Comparison of ENCODE assay signal across 24 cellular contexts in genomic region chr11:81970886-81971285, GRCh38.
"Had no signal": no experiment of that assay in that cellular context is flagged by ENCODE, and none has a peak within 500 bp of the region (broad histone marks: within the 10 kb centered on the region; RNA-seq: fewer than 3 reads in every experiment).

No MANE protein-coding gene starts in this region.

- H3K27me3 ChIP-seq: foreskin keratinocyte, pancreas, right atrium auricular region had no signal

- ATAC-seq: activated CD4-positive, alpha-beta T cell treated with anti-CD3 and anti-CD28 coated beads for 36 hours; activated CD8-positive, alpha-beta T cell treated with anti-CD3 and anti-CD28 coated beads, Interleukin-2, amount 10 ng/mL, durations not matched to agents 7 days and 5 days; activated naive CD8-positive, alpha-beta T cell treated with anti-CD3 and anti-CD28 coated beads, Interleukin-2, amount 50 U/mL, for 24 hours; foreskin keratinocyte; natural killer cell treated with Interleukin-12 subunit alpha and Interleukin-12 subunit beta and Interleukin-15 and Interleukin-18, amount 100 ng/mL, for 72 hours; pancreas; psoas muscle; WTC11 had no signal

- DNase-seq: activated CD4-positive, alpha-beta T cell treated with anti-CD3 and anti-CD28 coated beads for 36 hours; activated CD8-positive, alpha-beta T cell treated with anti-CD3 and anti-CD28 coated beads, Interleukin-2, amount 10 ng/mL, durations not matched to agents 7 days and 5 days; activated gamma-delta T cell; activated naive CD4-positive, alpha-beta T cell treated with anti-CD3 and anti-CD28 coated beads, Interleukin-2, amount 50 U/mL, for 16 hours; activated naive CD8-positive, alpha-beta T cell treated with anti-CD3 and anti-CD28 coated beads, Interleukin-2, amount 50 U/mL, for 24 hours; central memory CD4-positive, alpha-beta T cell; dermis blood vessel endothelial cell; effector CD8-positive, alpha-beta T cell; erythroblast; foreskin keratinocyte; left ventricle myocardium inferior; midbrain; pancreas; psoas muscle; stimulated activated CD4-positive, alpha-beta T cell treated with anti-CD3 and anti-CD28 coated beads, Interleukin-4, amount 100 ng/mL, for 24 hours; stimulated activated naive CD4-positive, alpha-beta T cell treated with Interleukin-2 at 50 U/mL for 16 hours; T-helper 1 cell had no signal

- H3K9me3 Mint-ChIP-seq: activated naive CD8-positive, alpha-beta T cell treated with anti-CD3 and anti-CD28 coated beads, Interleukin-2, amount 50 U/mL, for 24 hours; activated T-helper 1 cell treated with anti-CD3 and anti-CD28 coated beads, Interleukin-12 subunit alpha, Interleukin-12 subunit beta, Interleukin-2, Interleukin-4 antibody, amounts not matched to agents 30 ng/mL and 10 ng/mL and 1 ng/mL, durations not matched to agents 14 hours and 24 hours and 36 hours; brain; natural killer cell treated with Interleukin-12 subunit alpha and Interleukin-12 subunit beta and Interleukin-15 and Interleukin-18, amount 100 ng/mL, for 72 hours; type B pancreatic cell had no signal

- H3K4me1 ChIP-seq: left ventricle myocardium inferior, pancreas, psoas muscle, right atrium auricular region had no signal

- H3K9me3 ChIP-seq: left ventricle myocardium inferior, pancreas, psoas muscle, right atrium auricular region, thoracic aorta had no signal

- H3K4me3 ChIP-seq: left ventricle myocardium inferior, pancreas, psoas muscle, right atrium auricular region, thoracic aorta had no signal

- H3K27ac ChIP-seq: foreskin keratinocyte, left ventricle myocardium inferior, pancreas, psoas muscle, right atrium auricular region had no signal

- H3K36me3 Mint-ChIP-seq: brain; natural killer cell treated with Interleukin-12 subunit alpha and Interleukin-12 subunit beta and Interleukin-15 and Interleukin-18, amount 100 ng/mL, for 72 hours; type B pancreatic cell; WTC11 had no signal

- H3K36me3 ChIP-seq: left ventricle myocardium inferior, pancreas, right atrium auricular region, thoracic aorta had no signal

- H3K27me3 Mint-ChIP-seq: activated CD4-positive, alpha-beta T cell treated with anti-CD3 and anti-CD28 coated beads for 36 hours; activated naive CD8-positive, alpha-beta T cell treated with anti-CD3 and anti-CD28 coated beads, Interleukin-2, amount 50 U/mL, for 24 hours; brain; natural killer cell treated with Interleukin-12 subunit alpha and Interleukin-12 subunit beta and Interleukin-15 and Interleukin-18, amount 100 ng/mL, for 72 hours; type B pancreatic cell had no signal

- H3K27ac Mint-ChIP-seq: activated CD4-positive, alpha-beta T cell treated with anti-CD3 and anti-CD28 coated beads for 36 hours; activated CD8-positive, alpha-beta T cell treated with anti-CD3 and anti-CD28 coated beads, Interleukin-2, amount 10 ng/mL, durations not matched to agents 7 days and 5 days; activated naive CD8-positive, alpha-beta T cell treated with anti-CD3 and anti-CD28 coated beads, Interleukin-2, amount 50 U/mL, for 24 hours; activated T-helper 1 cell treated with anti-CD3 and anti-CD28 coated beads, Interleukin-12 subunit alpha, Interleukin-12 subunit beta, Interleukin-2, Interleukin-4 antibody, amounts not matched to agents 30 ng/mL and 10 ng/mL and 1 ng/mL, durations not matched to agents 14 hours and 24 hours and 36 hours; brain; natural killer cell treated with Interleukin-12 subunit alpha and Interleukin-12 subunit beta and Interleukin-15 and Interleukin-18, amount 100 ng/mL, for 72 hours; type B pancreatic cell; WTC11 had no signal

- H3K4me3 Mint-ChIP-seq: activated CD4-positive, alpha-beta T cell treated with anti-CD3 and anti-CD28 coated beads for 36 hours; activated CD8-positive, alpha-beta T cell treated with anti-CD3 and anti-CD28 coated beads, Interleukin-2, amount 10 ng/mL, durations not matched to agents 7 days and 5 days; activated naive CD8-positive, alpha-beta T cell treated with anti-CD3 and anti-CD28 coated beads, Interleukin-2, amount 50 U/mL, for 24 hours; activated T-helper 1 cell treated with anti-CD3 and anti-CD28 coated beads, Interleukin-12 subunit alpha, Interleukin-12 subunit beta, Interleukin-2, Interleukin-4 antibody, amounts not matched to agents 30 ng/mL and 10 ng/mL and 1 ng/mL, durations not matched to agents 14 hours and 24 hours and 36 hours; brain; natural killer cell treated with Interleukin-12 subunit alpha and Interleukin-12 subunit beta and Interleukin-15 and Interleukin-18, amount 100 ng/mL, for 72 hours; type B pancreatic cell; WTC11 had no signal

- H3K4me1 Mint-ChIP-seq: activated CD4-positive, alpha-beta T cell treated with anti-CD3 and anti-CD28 coated beads for 36 hours; activated naive CD8-positive, alpha-beta T cell treated with anti-CD3 and anti-CD28 coated beads, Interleukin-2, amount 50 U/mL, for 24 hours; brain; WTC11 had no signal
